ENCODE assay signal across 1 cellular context in the genomic region with DNA sequence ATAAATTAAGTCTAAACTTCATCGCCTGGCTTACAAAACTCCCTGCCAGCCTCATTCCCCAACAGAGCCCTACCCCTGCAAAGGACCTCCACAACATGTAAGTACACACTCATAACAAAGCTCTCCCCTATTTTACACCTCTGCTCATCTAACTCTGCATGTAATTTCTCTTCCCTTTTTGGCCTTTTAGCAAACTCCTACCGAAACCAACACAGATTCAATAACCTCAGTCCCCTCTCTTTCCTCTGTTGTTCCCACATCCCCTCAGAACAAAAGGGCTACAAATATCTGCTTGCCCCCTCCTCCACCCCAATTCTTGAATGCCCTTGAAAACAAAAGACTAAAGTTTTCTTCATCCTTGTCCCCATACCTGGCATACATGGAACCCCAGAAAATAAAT.
TF ChIP-seq lines count a peak whose summit lies in the region.

No MANE protein-coding gene starts in this region.

TF ChIP-seq in GM23338, 12 proteins besides CTCF, POLR2A, EP300 and RAD21 (continued from another document):
- TF ChIP-seq, protein P1, sequence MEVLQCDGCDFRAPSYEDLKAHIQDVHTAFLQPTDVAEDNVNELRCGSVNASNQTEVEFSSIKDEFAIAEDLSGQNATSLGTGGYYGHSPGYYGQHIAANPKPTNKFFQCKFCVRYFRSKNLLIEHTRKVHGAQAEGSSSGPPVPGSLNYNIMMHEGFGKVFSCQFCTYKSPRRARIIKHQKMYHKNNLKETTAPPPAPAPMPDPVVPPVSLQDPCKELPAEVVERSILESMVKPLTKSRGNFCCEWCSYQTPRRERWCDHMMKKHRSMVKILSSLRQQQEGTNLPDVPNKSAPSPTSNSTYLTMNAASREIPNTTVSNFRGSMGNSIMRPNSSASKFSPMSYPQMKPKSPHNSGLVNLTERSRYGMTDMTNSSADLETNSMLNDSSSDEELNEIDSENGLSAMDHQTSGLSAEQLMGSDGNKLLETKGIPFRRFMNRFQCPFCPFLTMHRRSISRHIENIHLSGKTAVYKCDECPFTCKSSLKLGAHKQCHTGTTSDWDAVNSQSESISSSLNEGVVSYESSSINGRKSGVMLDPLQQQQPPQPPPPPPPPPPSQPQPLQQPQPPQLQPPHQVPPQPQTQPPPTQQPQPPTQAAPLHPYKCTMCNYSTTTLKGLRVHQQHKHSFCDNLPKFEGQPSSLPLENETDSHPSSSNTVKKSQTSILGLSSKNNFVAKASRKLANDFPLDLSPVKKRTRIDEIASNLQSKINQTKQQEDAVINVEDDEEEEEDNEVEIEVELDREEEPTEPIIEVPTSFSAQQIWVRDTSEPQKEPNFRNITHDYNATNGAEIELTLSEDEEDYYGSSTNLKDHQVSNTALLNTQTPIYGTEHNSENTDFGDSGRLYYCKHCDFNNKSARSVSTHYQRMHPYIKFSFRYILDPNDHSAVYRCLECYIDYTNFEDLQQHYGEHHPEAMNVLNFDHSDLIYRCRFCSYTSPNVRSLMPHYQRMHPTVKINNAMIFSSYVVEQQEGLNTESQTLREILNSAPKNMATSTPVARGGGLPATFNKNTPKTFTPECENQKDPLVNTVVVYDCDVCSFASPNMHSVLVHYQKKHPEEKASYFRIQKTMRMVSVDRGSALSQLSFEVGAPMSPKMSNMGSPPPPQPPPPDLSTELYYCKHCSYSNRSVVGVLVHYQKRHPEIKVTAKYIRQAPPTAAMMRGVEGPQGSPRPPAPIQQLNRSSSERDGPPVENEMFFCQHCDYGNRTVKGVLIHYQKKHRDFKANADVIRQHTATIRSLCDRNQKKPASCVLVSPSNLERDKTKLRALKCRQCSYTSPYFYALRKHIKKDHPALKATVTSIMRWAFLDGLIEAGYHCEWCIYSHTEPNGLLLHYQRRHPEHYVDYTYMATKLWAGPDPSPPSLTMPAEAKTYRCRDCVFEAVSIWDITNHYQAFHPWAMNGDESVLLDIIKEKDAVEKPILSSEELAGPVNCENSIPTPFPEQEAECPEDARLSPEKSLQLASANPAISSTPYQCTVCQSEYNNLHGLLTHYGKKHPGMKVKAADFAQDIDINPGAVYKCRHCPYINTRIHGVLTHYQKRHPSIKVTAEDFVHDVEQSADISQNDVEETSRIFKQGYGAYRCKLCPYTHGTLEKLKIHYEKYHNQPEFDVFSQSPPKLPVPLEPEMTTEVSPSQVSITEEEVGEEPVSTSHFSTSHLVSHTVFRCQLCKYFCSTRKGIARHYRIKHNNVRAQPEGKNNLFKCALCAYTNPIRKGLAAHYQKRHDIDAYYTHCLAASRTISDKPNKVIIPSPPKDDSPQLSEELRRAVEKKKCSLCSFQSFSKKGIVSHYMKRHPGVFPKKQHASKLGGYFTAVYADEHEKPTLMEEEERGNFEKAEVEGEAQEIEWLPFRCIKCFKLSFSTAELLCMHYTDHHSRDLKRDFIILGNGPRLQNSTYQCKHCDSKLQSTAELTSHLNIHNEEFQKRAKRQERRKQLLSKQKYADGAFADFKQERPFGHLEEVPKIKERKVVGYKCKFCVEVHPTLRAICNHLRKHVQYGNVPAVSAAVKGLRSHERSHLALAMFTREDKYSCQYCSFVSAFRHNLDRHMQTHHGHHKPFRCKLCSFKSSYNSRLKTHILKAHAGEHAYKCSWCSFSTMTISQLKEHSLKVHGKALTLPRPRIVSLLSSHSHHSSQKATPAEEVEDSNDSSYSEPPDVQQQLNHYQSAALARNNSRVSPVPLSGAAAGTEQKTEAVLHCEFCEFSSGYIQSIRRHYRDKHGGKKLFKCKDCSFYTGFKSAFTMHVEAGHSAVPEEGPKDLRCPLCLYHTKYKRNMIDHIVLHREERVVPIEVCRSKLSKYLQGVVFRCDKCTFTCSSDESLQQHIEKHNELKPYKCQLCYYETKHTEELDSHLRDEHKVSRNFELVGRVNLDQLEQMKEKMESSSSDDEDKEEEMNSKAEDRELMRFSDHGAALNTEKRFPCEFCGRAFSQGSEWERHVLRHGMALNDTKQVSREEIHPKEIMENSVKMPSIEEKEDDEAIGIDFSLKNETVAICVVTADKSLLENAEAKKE (CRISPR knock-in tag; IDR thresholded peaks at IDR 0.05) = no peak
- no peak for TF ChIP-seq NANOG (IDR thresholded peaks at IDR 0.05; ENCODE audit: borderline replicate concordance)
